16 cellular contexts compared by ENCODE assay signal in genomic region chr12:109432431-109432830, GRCh38. TPM values are rescaled to one million over a fixed set of nuclear protein-coding genes. Genes with fewer than 3 reads are reported as not detected.
A peak's percentile ranks its signal among the peaks of the same experiment; 100 is the strongest.
DNase-seq lines count a peak whose midpoint lies in the region; ATAC-seq and TF ChIP-seq lines count a peak whose summit lies in the region.
"Had no signal": no experiment of that assay in that cellular context is flagged by ENCODE, and none has a peak within 500 bp of the region (broad histone marks: within the 10 kb centered on the region; RNA-seq: fewer than 3 reads in every experiment).

No MANE protein-coding gene starts in this region.

- no peaks in the 10 kb centered on the region for H3K27me3 Mint-ChIP-seq in activated CD8-positive, alpha-beta memory T cell treated with anti-CD3 and anti-CD28 coated beads, Interleukin-2, amount 10 ng/mL, durations not matched to agents 7 days and 5 days
- no peaks in the 10 kb centered on the region for H3K27me3 Mint-ChIP-seq in T-cell
- H3K27me3 Mint-ChIP-seq: activated CD4-positive, alpha-beta T cell treated with anti-CD3 and anti-CD28 coated beads for 36 hours; activated naive CD4-positive, alpha-beta T cell treated with anti-CD3 and anti-CD28 coated beads, Interleukin-2, amount 50 U/mL, for 24 hours; memory B cell; naive B cell; stimulated activated naive CD8-positive, alpha-beta T cell treated with anti-CD3 and anti-CD28 coated beads, Interleukin-15, Interleukin-2, amounts not matched to agents 100 ng/mL and 50 ng/mL, for 24 hours had no signal

- no peaks in the 10 kb centered on the region for H3K9me3 Mint-ChIP-seq in activated CD8-positive, alpha-beta memory T cell treated with anti-CD3 and anti-CD28 coated beads, Interleukin-2, amount 10 ng/mL, durations not matched to agents 7 days and 5 days (ENCODE audit: low read depth)
- H3K9me3 Mint-ChIP-seq in T-cell: no peaks in the 10 kb centered on the region
- no peaks in the 10 kb centered on the region for H3K9me3 Mint-ChIP-seq in stimulated activated effector memory CD8-positive, alpha-beta T cell treated with anti-CD3 and anti-CD28 coated beads, Interleukin-12 subunit alpha, Interleukin-12 subunit beta, amount 100 ng/mL, for 72 hours
- H3K9me3 Mint-ChIP-seq: activated naive CD4-positive, alpha-beta T cell treated with anti-CD3 and anti-CD28 coated beads, Interleukin-2, amount 50 U/mL, for 24 hours; memory B cell; stimulated activated naive CD8-positive, alpha-beta T cell treated with anti-CD3 and anti-CD28 coated beads, Interleukin-15, Interleukin-2, amounts not matched to agents 100 ng/mL and 50 ng/mL, for 24 hours had no signal

- no peak for ATAC-seq in activated CD8-positive, alpha-beta memory T cell treated with anti-CD3 and anti-CD28 coated beads, Interleukin-2, amount 10 ng/mL, durations not matched to agents 7 days and 5 days
- ATAC-seq in T-cell (replicated peaks in 1 of 4): no peak
- ATAC-seq in foreskin keratinocyte: peak; percentile 63
- ATAC-seq in stimulated activated effector memory CD8-positive, alpha-beta T cell treated with anti-CD3 and anti-CD28 coated beads, Interleukin-12 subunit alpha, Interleukin-12 subunit beta, amount 100 ng/mL, for 72 hours: no peak
- ATAC-seq in GM19455 (IDR thresholded peaks at IDR 0.05; ENCODE audit: unreplicated experiment): no peak
- ATAC-seq in HG02852 (IDR thresholded peaks at IDR 0.05; ENCODE audit: unreplicated experiment): no peak

- TF ChIP-seq CTCF in foreskin keratinocyte (conservative IDR thresholded peaks at IDR 0.05): no peak

- H3K36me3 Mint-ChIP-seq in activated CD8-positive, alpha-beta memory T cell treated with anti-CD3 and anti-CD28 coated beads, Interleukin-2, amount 10 ng/mL, durations not matched to agents 7 days and 5 days: no peaks in the 10 kb centered on the region
- no peaks in the 10 kb centered on the region for H3K36me3 Mint-ChIP-seq in T-cell
- no peaks in the 10 kb centered on the region for H3K36me3 Mint-ChIP-seq in stimulated activated effector memory CD8-positive, alpha-beta T cell treated with anti-CD3 and anti-CD28 coated beads, Interleukin-12 subunit alpha, Interleukin-12 subunit beta, amount 100 ng/mL, for 72 hours
- H3K36me3 Mint-ChIP-seq: activated naive CD4-positive, alpha-beta T cell treated with anti-CD3 and anti-CD28 coated beads, Interleukin-2, amount 50 U/mL, for 24 hours; memory B cell; naive B cell had no signal

- H3K27ac ChIP-seq in foreskin keratinocyte: no peak overlapping the region

- peaks cover 12% of the 10 kb centered on the region for H3K4me1 Mint-ChIP-seq in activated CD8-positive, alpha-beta memory T cell treated with anti-CD3 and anti-CD28 coated beads, Interleukin-2, amount 10 ng/mL, durations not matched to agents 7 days and 5 days
- H3K4me1 Mint-ChIP-seq in T-cell: peaks cover 8 to 14% (median 11%) of the 10 kb centered on the region in 3 donors
- H3K4me1 Mint-ChIP-seq in stimulated activated effector memory CD8-positive, alpha-beta T cell treated with anti-CD3 and anti-CD28 coated beads, Interleukin-12 subunit alpha, Interleukin-12 subunit beta, amount 100 ng/mL, for 72 hours: peaks cover 14% of the 10 kb centered on the region

- POLR2A ChIA-PET in T-cell (lab: Charles Lee): interaction anchor here in 1 of 2 donors (0.7 kb wide), 1 partner anchor 518 kb away, joined by 3 read pairs; no protein-coding TSS in a partner anchor

- no peaks in the 10 kb centered on the region for H3K4me1 ChIP-seq in foreskin keratinocyte
- H3K4me1 ChIP-seq: BE2C had no signal

- no peak for DNase-seq in activated CD8-positive, alpha-beta memory T cell treated with anti-CD3 and anti-CD28 coated beads, Interleukin-2, amount 10 ng/mL, durations not matched to agents 7 days and 5 days
- no peak for DNase-seq in activated CD8-positive, alpha-beta memory T cell treated with anti-CD3 and anti-CD28 coated beads, Interleukin-2, amount 50 U/mL, for 4 hours
- DNase-seq in T-cell (no peak), foreskin keratinocyte (peak; percentile 19 to 78), C1 segment of cervical spinal cord (lab: John Stamatoyannopoulos, UW) (no peak)
- no peak for DNase-seq in stimulated activated effector memory CD8-positive, alpha-beta T cell treated with anti-CD3 and anti-CD28 coated beads, Interleukin-12 subunit alpha, Interleukin-12 subunit beta, amount 100 ng/mL, for 72 hours (ENCODE audit: low spot score in 2 of 2)
- DNase-seq: cerebellar nuclear complex had no signal

- no peaks in the 10 kb centered on the region for H3K27me3 ChIP-seq in foreskin keratinocyte
- H3K27me3 ChIP-seq: BE2C, thyroid gland had no signal

- H3K27ac Mint-ChIP-seq in activated CD8-positive, alpha-beta memory T cell treated with anti-CD3 and anti-CD28 coated beads, Interleukin-2, amount 10 ng/mL, durations not matched to agents 7 days and 5 days: peak overlapping the region; percentile 17
- H3K27ac Mint-ChIP-seq in T-cell: peak overlapping the region in 1 of 2 donors; percentile 92
- peak overlapping the region; percentile 40 for H3K27ac Mint-ChIP-seq in stimulated activated effector memory CD8-positive, alpha-beta T cell treated with anti-CD3 and anti-CD28 coated beads, Interleukin-12 subunit alpha, Interleukin-12 subunit beta, amount 100 ng/mL, for 72 hours
- H3K27ac Mint-ChIP-seq: activated CD4-positive, alpha-beta T cell treated with anti-CD3 and anti-CD28 coated beads for 36 hours; memory B cell; stimulated activated naive CD8-positive, alpha-beta T cell treated with anti-CD3 and anti-CD28 coated beads, Interleukin-15, Interleukin-2, amounts not matched to agents 100 ng/mL and 50 ng/mL, for 24 hours had no signal

- CTCF ChIA-PET in activated CD8-positive, alpha-beta memory T cell treated with anti-CD3 and anti-CD28 coated beads, Interleukin-2, amount 10 ng/mL, durations not matched to agents 7 days and 5 days (lab: Charles Lee): interaction anchor here (0.6 to 2.5 kb wide), 17 partner anchors 9 to 494 kb away, joined by 3 to 15 read pairs (median 5); partner anchors contain the start of genes KCTD10 and UBE3B
- CTCF ChIA-PET in T-cell (lab: Charles Lee): interaction anchor here (0.6 to 1.5 kb wide), 8 partner anchors 10 to 343 kb away, joined by 3 to 11 read pairs (median 5); partner anchors contain the start of genes KCTD10 (in 1 of the 2) and UBE3B (in 1 of the 2)

- no peak overlapping the region for H3K4me3 Mint-ChIP-seq in activated CD8-positive, alpha-beta memory T cell treated with anti-CD3 and anti-CD28 coated beads, Interleukin-2, amount 10 ng/mL, durations not matched to agents 7 days and 5 days
- H3K4me3 Mint-ChIP-seq in T-cell: peak overlapping the region in 2 of 3 donors; percentile 34 to 53
- no peak overlapping the region for H3K4me3 Mint-ChIP-seq in stimulated activated effector memory CD8-positive, alpha-beta T cell treated with anti-CD3 and anti-CD28 coated beads, Interleukin-12 subunit alpha, Interleukin-12 subunit beta, amount 100 ng/mL, for 72 hours
- H3K4me3 Mint-ChIP-seq: activated CD4-positive, alpha-beta T cell treated with anti-CD3 and anti-CD28 coated beads for 36 hours; memory B cell; stimulated activated naive CD8-positive, alpha-beta T cell treated with anti-CD3 and anti-CD28 coated beads, Interleukin-15, Interleukin-2, amounts not matched to agents 100 ng/mL and 50 ng/mL, for 24 hours had no signal

RNA-seq across cellular contexts. Expression of gene KCTD10, which starts 44.7 kb away (rescaled TPM):
- total RNA-seq in activated CD8-positive, alpha-beta memory T cell treated with anti-CD3 and anti-CD28 coated beads, Interleukin-2, amount 10 ng/mL, durations not matched to agents 7 days and 5 days: 10 to 100 TPM; 27.2 to 43.2 TPM
- 10 to 100 TPM; 28.1 to 30.8 (median 28.6) TPM for total RNA-seq in T-cell
- 37.1 and 39.2 TPM in 2 replicates for total RNA-seq in foreskin keratinocyte
- 19.8 and 22.4 TPM in 2 replicates for polyA plus RNA-seq in foreskin keratinocyte

RNA-seq across cellular contexts. Expression of gene UBE3B, which starts 45.0 kb away (rescaled TPM):
- 10 to 100 TPM; 36.6 to 39.0 TPM for total RNA-seq in activated CD8-positive, alpha-beta memory T cell treated with anti-CD3 and anti-CD28 coated beads, Interleukin-2, amount 10 ng/mL, durations not matched to agents 7 days and 5 days
- total RNA-seq in T-cell (10 to 100 TPM; 34.4 to 49.9 (median 43.5) TPM), foreskin keratinocyte (27.5 and 31.3 TPM in 2 replicates)
- polyA plus RNA-seq in foreskin keratinocyte: 10.5 and 15.5 TPM in 2 replicates

Comparison
In these comparisons a context has a peak if more than half of its experiments do, and no peak if none do; other contexts are left out.
1. DNase-seq: peak in foreskin keratinocyte (2 of 2); none in activated CD8-positive, alpha-beta memory T cell treated with anti-CD3 and anti-CD28 coated beads, Interleukin-2, amount 10 ng/mL, durations not matched to agents 7 days and 5 days (single experiment), activated CD8-positive, alpha-beta memory T cell treated with anti-CD3 and anti-CD28 coated beads, Interleukin-2, amount 50 U/mL, for 4 hours (single experiment), T-cell (0 of 34), stimulated activated effector memory CD8-positive, alpha-beta T cell treated with anti-CD3 and anti-CD28 coated beads, Interleukin-12 subunit alpha, Interleukin-12 subunit beta, amount 100 ng/mL, for 72 hours (0 of 2) and C1 segment of cervical spinal cord (0 of 14).
2. H3K4me3 Mint-ChIP-seq: peak in T-cell (2 of 3); none in activated CD8-positive, alpha-beta memory T cell treated with anti-CD3 and anti-CD28 coated beads, Interleukin-2, amount 10 ng/mL, durations not matched to agents 7 days and 5 days (single experiment) and stimulated activated effector memory CD8-positive, alpha-beta T cell treated with anti-CD3 and anti-CD28 coated beads, Interleukin-12 subunit alpha, Interleukin-12 subunit beta, amount 100 ng/mL, for 72 hours (single experiment).